In the genomic region with DNA sequence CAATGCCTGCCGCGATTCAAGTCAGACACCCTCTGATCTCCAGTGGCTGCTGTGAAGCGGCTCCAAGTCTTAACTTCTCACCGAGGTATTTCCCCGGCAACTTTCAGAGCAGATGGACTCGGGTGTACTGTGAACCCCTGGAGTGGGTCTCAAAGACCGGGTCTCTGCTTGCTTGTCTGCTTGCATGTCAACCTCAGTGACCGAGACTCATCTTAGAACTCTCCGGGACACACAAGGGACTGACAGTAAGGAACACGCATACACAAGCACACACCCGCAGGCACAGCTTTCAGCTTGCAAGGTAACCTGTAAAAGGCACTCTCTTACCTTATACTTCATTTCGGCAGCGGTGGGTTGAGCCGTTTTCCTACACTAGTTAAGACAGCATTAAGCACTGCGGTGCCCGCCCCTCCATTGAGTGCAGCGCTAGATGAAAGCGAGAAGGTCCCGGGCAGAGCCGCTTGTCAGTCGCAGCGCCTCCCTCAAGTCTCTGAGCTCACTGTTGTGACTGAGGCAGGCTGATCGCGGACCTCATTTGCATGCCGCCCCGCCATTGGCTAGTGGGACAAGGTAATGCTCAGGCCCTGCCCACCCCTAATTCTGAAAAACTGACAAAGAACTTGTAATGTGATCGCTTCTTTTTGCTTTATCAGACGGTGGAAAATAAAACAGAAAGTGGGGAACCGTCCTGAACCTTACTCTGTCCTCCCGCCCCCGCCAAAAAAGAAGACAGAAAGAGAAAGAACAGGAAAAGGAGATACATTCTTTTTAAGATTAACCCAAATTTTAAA, we compare ENCODE assay signal across 8 cellular contexts. TPM values are rescaled to one million over a fixed set of nuclear protein-coding genes. Genes with fewer than 3 reads are reported as not detected.
DNase-seq lines count a peak whose midpoint lies in the region; ATAC-seq and TF ChIP-seq lines count a peak whose summit lies in the region.

A gene with protein sequence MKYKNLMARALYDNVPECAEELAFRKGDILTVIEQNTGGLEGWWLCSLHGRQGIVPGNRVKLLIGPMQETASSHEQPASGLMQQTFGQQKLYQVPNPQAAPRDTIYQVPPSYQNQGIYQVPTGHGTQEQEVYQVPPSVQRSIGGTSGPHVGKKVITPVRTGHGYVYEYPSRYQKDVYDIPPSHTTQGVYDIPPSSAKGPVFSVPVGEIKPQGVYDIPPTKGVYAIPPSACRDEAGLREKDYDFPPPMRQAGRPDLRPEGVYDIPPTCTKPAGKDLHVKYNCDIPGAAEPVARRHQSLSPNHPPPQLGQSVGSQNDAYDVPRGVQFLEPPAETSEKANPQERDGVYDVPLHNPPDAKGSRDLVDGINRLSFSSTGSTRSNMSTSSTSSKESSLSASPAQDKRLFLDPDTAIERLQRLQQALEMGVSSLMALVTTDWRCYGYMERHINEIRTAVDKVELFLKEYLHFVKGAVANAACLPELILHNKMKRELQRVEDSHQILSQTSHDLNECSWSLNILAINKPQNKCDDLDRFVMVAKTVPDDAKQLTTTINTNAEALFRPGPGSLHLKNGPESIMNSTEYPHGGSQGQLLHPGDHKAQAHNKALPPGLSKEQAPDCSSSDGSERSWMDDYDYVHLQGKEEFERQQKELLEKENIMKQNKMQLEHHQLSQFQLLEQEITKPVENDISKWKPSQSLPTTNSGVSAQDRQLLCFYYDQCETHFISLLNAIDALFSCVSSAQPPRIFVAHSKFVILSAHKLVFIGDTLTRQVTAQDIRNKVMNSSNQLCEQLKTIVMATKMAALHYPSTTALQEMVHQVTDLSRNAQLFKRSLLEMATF (minus strand): TSS at position 492 of the 791 bp plus-strand sequence. CDS start 153 bp downstream, at position 339.

- H3K27ac ChIP-seq in SK-N-SH (ENCODE audit: low read depth in 2 of 2, low read length in 1 of 2) (peak within 1 kb of the TSS; percentile 89 to 90), suprapubic skin (peak within 1 kb of the TSS; percentile 92)

- H3K36me3 ChIP-seq in SK-N-SH (replicated peaks in 1 of 2; ENCODE audit: control insufficient read depth in 1 of 2, insufficient read depth in 2 of 2, low read length in 1 of 2) (peaks cover 0 to 4% of the 10 kb centered on the region in 2 experiments), suprapubic skin (no peaks in the 10 kb centered on the region)

- no peaks in the 10 kb centered on the region for H3K9me3 ChIP-seq in SK-N-SH
- H3K9me3 ChIP-seq in suprapubic skin = no peaks in the 10 kb centered on the region

- H3K79me2 ChIP-seq in SK-N-SH (ENCODE audit: insufficient read depth) = peaks cover 50% of the 10 kb centered on the region

- POLR2A ChIA-PET in SK-N-SH (lab: Yijun Ruan, JAX) = interaction anchor here (0.5 to 3.7 kb wide), 10 partner anchors 11 to 264 kb away, joined by 3 to 23 read pairs (median 4); no protein-coding TSS in a partner anchor

- CTCF ChIA-PET in SK-N-SH (lab: Yijun Ruan, JAX) = interaction anchor here (1.0 to 2.2 kb wide), 5 partner anchors 10 to 264 kb away, joined by 3 to 7 read pairs (median 4); no protein-coding TSS in a partner anchor

- H3K4me3 ChIP-seq in SK-N-SH (ENCODE audit: low read depth in 2 of 2, low read length in 1 of 2) = peak within 1 kb of the TSS; percentile 75 to 91
- H3K4me3 ChIP-seq in suprapubic skin = peak within 1 kb of the TSS; percentile 62

- no peaks in the 10 kb centered on the region for H4K20me1 ChIP-seq in SK-N-SH (ENCODE audit: insufficient read depth)

- peak; percentile 17; the same call in 1 of the 2 replicates for TF ChIP-seq RAD21 in SK-N-SH (IDR thresholded peaks at IDR 0.05; ENCODE audit: low read length)

- TF ChIP-seq EP300 in SK-N-SH (IDR thresholded peaks at IDR 0.05; ENCODE audit: borderline replicate concordance in 1 of 2, low read depth in 1 of 2, low read length in 1 of 2) (no peak), suprapubic skin (IDR thresholded peaks at IDR 0.05) (no peak)

- H3K27me3 ChIP-seq in SK-N-SH (ENCODE audit: insufficient read depth) = no peaks in the 10 kb centered on the region
- no peaks in the 10 kb centered on the region for H3K27me3 ChIP-seq in suprapubic skin

- ATAC-seq in HG02571 (IDR thresholded peaks at IDR 0.05; ENCODE audit: unreplicated experiment) = peak; percentile 99

- H3K9me2 ChIP-seq in SK-N-SH = no peaks in the 10 kb centered on the region

- peak; percentile 85 for DNase-seq in GM04504 (ENCODE audit: low read depth)
- DNase-seq in NCI-H1048 (lab: John Stamatoyannopoulos, UW) = peak; percentile 87
- peak; percentile 90 for DNase-seq in SK-N-SH
- peak; percentile 95 for DNase-seq in activated naive CD4-positive, alpha-beta T cell treated with anti-CD3 and anti-CD28 coated beads, Interleukin-2, amount 50 U/mL, for 16 hours
- DNase-seq in globus pallidus (ENCODE audit: low spot score) = peak; percentile 92
- DNase-seq in nucleus accumbens (lab: John Stamatoyannopoulos, UW) = peak; percentile 32 to 96 (median 81)
- peak; percentile 98 to 99 for DNase-seq in suprapubic skin (ENCODE audit: low spot score in 2 of 2)

- WGBS in SK-N-SH (ENCODE audit: low lambda C conversion rate) = 3% methylated on average over 30 of the region's 31 CpGs
- WGBS in suprapubic skin = under 1% methylated on average over 25 of the region's 31 CpGs

- TF ChIP-seq POLR2A in suprapubic skin (IDR thresholded peaks at IDR 0.05) = peak; percentile 47 to 89

- peaks cover 19% of the 10 kb centered on the region for H3F3A ChIP-seq in SK-N-SH (replicated peaks; ENCODE audit: insufficient read depth)

- peaks cover 27 to 29% of the 10 kb centered on the region in 2 experiments for H3K4me1 ChIP-seq in SK-N-SH (ENCODE audit: control insufficient read depth in 1 of 2, insufficient read depth in 2 of 2, low read depth in 1 of 2, low read length in 1 of 2)
- H3K4me1 ChIP-seq in suprapubic skin = peaks cover 66% of the 10 kb centered on the region

- TF ChIP-seq CTCF in SK-N-SH (IDR thresholded peaks at IDR 0.05) (peak; percentile 12; the same call in 1 of the 2 replicates), suprapubic skin (IDR thresholded peaks at IDR 0.05) (no peak)

- peak within 1 kb of the TSS; percentile 79 for H3K9ac ChIP-seq in SK-N-SH

- H3K4me2 ChIP-seq in SK-N-SH = peak within 1 kb of the TSS; percentile 62

- H2AFZ ChIP-seq in SK-N-SH (ENCODE audit: low read depth) = peak within 1 kb of the TSS; percentile 72

TF ChIP-seq in SK-N-SH, 30 proteins besides CTCF, POLR2A, EP300 and RAD21:
- TF ChIP-seq NFIC (IDR thresholded peaks at IDR 0.05; ENCODE audit: borderline replicate concordance) (no peak), MEF2A (IDR thresholded peaks at IDR 0.05; ENCODE audit: borderline replicate concordance, low read depth) (no peak), SMC3 (IDR thresholded peaks at IDR 0.05; ENCODE audit: low read depth, low read length) (no peak), GATA2 (CRISPR knock-in tag; IDR thresholded peaks at IDR 0.05) (no peak), POLR2AphosphoS5 (IDR thresholded peaks at IDR 0.05; ENCODE audit: low read depth, low read length) (peak; percentile 97), SIN3A (IDR thresholded peaks at IDR 0.05; ENCODE audit: borderline replicate concordance, low read depth, low read length) (no peak; the same call in 1 of the 2 replicates), MXI1 (IDR thresholded peaks at IDR 0.05; ENCODE audit: low read depth, low read length) (peak; percentile 64), TAF1 (IDR thresholded peaks at IDR 0.05; ENCODE audit: borderline replicate concordance, low read depth, low read length) (peak; percentile 93), FOXM1 (IDR thresholded peaks at IDR 0.05; ENCODE audit: low read depth) (no peak), TCF12 (IDR thresholded peaks at IDR 0.05) (no peak), RFX5 (IDR thresholded peaks at IDR 0.05; ENCODE audit: low read length) (no peak), CHD2 (IDR thresholded peaks at IDR 0.05; ENCODE audit: low read length, partially characterized antibody) (no peak), FOSL2 (IDR thresholded peaks at IDR 0.05; ENCODE audit: borderline replicate concordance, low read depth) (no peak)
- TF ChIP-seq, protein P1, sequence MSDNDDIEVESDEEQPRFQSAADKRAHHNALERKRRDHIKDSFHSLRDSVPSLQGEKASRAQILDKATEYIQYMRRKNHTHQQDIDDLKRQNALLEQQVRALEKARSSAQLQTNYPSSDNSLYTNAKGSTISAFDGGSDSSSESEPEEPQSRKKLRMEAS (IDR thresholded peaks at IDR 0.05; ENCODE audit: low read depth) = no peak
- TF ChIP-seq, protein P2, sequence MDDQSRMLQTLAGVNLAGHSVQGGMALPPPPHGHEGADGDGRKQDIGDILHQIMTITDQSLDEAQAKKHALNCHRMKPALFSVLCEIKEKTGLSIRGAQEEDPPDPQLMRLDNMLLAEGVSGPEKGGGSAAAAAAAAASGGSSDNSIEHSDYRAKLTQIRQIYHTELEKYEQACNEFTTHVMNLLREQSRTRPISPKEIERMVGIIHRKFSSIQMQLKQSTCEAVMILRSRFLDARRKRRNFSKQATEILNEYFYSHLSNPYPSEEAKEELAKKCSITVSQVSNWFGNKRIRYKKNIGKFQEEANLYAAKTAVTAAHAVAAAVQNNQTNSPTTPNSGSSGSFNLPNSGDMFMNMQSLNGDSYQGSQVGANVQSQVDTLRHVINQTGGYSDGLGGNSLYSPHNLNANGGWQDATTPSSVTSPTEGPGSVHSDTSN (IDR thresholded peaks at IDR 0.05) = peak; percentile 17; the same call in 1 of the 2 replicates

RNA-seq across cellular contexts. Expression of the gene that starts here (rescaled TPM):
- polyA plus RNA-seq in SK-N-SH (2012; rRNA removed) = 7.4 and 9.9 TPM in 2 replicates
- 6.1 and 6.8 TPM in 2 replicates for polyA plus RNA-seq in SK-N-SH (2012; cell fraction: cytosol; rRNA removed)
- polyA plus RNA-seq in SK-N-SH (2012; cell fraction: nucleus; rRNA removed) = 12.2 and 22.1 TPM in 2 replicates
- 10 to 100 TPM; 18.3 to 29.8 (median 22.4) TPM for total RNA-seq in suprapubic skin

Comparison
In these comparisons a context has a peak if more than half of its experiments do, and no peak if none do; other contexts are left out.
1. Peak in every context shown above with its lines: DNase-seq, ATAC-seq, H3K4me3 ChIP-seq and H3K27ac ChIP-seq.